ENCODE assay signal across 8 cellular contexts in genomic region chr7:1137517-1138167, GRCh38. TPM values are rescaled to one million over a fixed set of nuclear protein-coding genes. Genes with fewer than 3 reads are reported as not detected.
DNase-seq lines count a peak whose midpoint lies in the region; ATAC-seq and TF ChIP-seq lines count a peak whose summit lies in the region.

No MANE protein-coding gene starts in this region.

- H3K27ac ChIP-seq in heart right ventricle (peak overlapping the region in 9 of 10 donors; percentile 66 to 87 (median 75)), gastrocnemius medialis (peak overlapping the region; percentile 75 to 89 (median 84))

- H3K36me3 ChIP-seq in heart right ventricle: no peaks in the 10 kb centered on the region
- no peaks in the 10 kb centered on the region for H3K36me3 ChIP-seq in gastrocnemius medialis

- H3K4me3 Mint-ChIP-seq in WTC11: peak overlapping the region; percentile 93

- TF ChIP-seq CTCF in WTC11 (IDR thresholded peaks at IDR 0.05): no peak
- no peak for TF ChIP-seq CTCF in heart right ventricle (IDR thresholded peaks at IDR 0.05)
- TF ChIP-seq CTCF in gastrocnemius medialis (IDR thresholded peaks at IDR 0.05 in 4 of 5, conservative IDR thresholded peaks at IDR 0.05 in 1 of 5): no peak

- CTCF ChIA-PET in WTC11 (lab: Charles Lee): interaction anchor here (0.7 to 5.3 kb wide), 10 partner anchors 14 to 295 kb away, joined by 3 to 36 read pairs (median 6); partner anchors contain the start of genes COX19 and GPR146

- peaks cover 5% of the 10 kb centered on the region for H3K36me3 Mint-ChIP-seq in WTC11

- no peak for TF ChIP-seq POLR2A in gastrocnemius medialis (IDR thresholded peaks at IDR 0.05)

- H3K27me3 ChIP-seq in heart right ventricle (no peaks in the 10 kb centered on the region), gastrocnemius medialis (no peaks in the 10 kb centered on the region)

- H3K27ac Mint-ChIP-seq in WTC11: peak overlapping the region; percentile 93; the same call in 1 of the 2 replicates

- H3K9me3 ChIP-seq in heart right ventricle: no peaks in the 10 kb centered on the region
- H3K9me3 ChIP-seq in gastrocnemius medialis: no peaks in the 10 kb centered on the region

- in situ Hi-C loops in gastrocnemius medialis (cut with MboI; ENCODE audit: low sequenced_read_pairs in 4 of 4): no loop called here

- WGBS in heart right ventricle, 2 donors: 8 to 9% methylated on average over 45 to 51 of the region's 51 CpGs

- POLR2A ChIA-PET in WTC11 (lab: Charles Lee): interaction anchor here (1.0 to 1.3 kb wide), 3 partner anchors 14 to 72 kb away, joined by 3 to 7 read pairs (median 4); partner anchors contain the start of gene ZFAND2A

- peaks cover 4% of the 10 kb centered on the region for H3K9me3 Mint-ChIP-seq in WTC11

- peaks cover 2% of the 10 kb centered on the region; the same call in 1 of the 2 replicates for H3K27me3 Mint-ChIP-seq in WTC11 (ENCODE audit: low read depth)

- H3K4me3 ChIP-seq in heart right ventricle (peak overlapping the region; percentile 58 to 95 (median 74)), gastrocnemius medialis (peak overlapping the region; percentile 68 to 100 (median 90))

- ATAC-seq in Right ventricle myocardium inferior (peak; percentile 80), HG03060 (IDR thresholded peaks at IDR 0.05; ENCODE audit: low read depth, unreplicated experiment) (peak; percentile 9), WTC11 (peak; percentile 38), heart right ventricle (peak; percentile 53 to 89 (median 78)), gastrocnemius medialis (peak; percentile 87 to 88)

- intact Hi-C loops in Right ventricle myocardium inferior (cut with DNase I): no loop called here
- intact Hi-C loops in cardiac septum (cut with DNase I): loop anchor here (2.0 to 5.0 kb wide), 2 partner anchors 23 to 50 kb away; partner anchors contain the start of genes GPER1 and ZFAND2A
- intact Hi-C loops in heart right ventricle (cut with DNase I): loop anchor here in 5 of 10 donors (1.0 to 10.0 kb wide), 4 partner anchors 23 to 143 kb away; partner anchors contain the start of genes GPER1 (in 2 of the 5) and ZFAND2A (in 1 of the 5)
- intact Hi-C loops in gastrocnemius medialis (cut with DNase I; ENCODE audit: low total_unique reads): loop anchor here (1.0 kb wide), 1 partner anchor 23 kb away; the partner anchor contains the start of gene ZFAND2A

- H3K4me1 ChIP-seq in heart right ventricle: peaks cover 0 to 20% (median 16%) of the 10 kb centered on the region in 9 donors
- peaks cover 11 to 17% of the 10 kb centered on the region in 2 donors for H3K4me1 ChIP-seq in gastrocnemius medialis

- H3K4me1 Mint-ChIP-seq in WTC11: peaks cover 8% of the 10 kb centered on the region

- DNase-seq in Right ventricle myocardium inferior (ENCODE audit: missing footprints) (no peak), cardiac septum (ENCODE audit: low spot score) (no peak), WTC11 (ENCODE audit: low spot score) (no peak), heart right ventricle (no peak), gastrocnemius medialis (no peak), NCI-H774 (lab: John Stamatoyannopoulos, UW) (no peak), MV-4-11 (lab: John Stamatoyannopoulos, UW) (no peak)

TF ChIP-seq in WTC11, 78 proteins besides CTCF, POLR2A, EP300 and RAD21 (continues in another document):
- TF ChIP-seq ATF2 (CRISPR knock-in tag; IDR thresholded peaks at IDR 0.05; ENCODE audit: borderline replicate concordance, low read depth): no peak
- TF ChIP-seq CREB1 (CRISPR knock-in tag; IDR thresholded peaks at IDR 0.05): no peak
- no peak for TF ChIP-seq PRRX2 (CRISPR knock-in tag; IDR thresholded peaks at IDR 0.05)
- TF ChIP-seq ESRRA (CRISPR knock-in tag; IDR thresholded peaks at IDR 0.05; ENCODE audit: borderline replicate concordance): no peak
- no peak for TF ChIP-seq ATF1 (CRISPR knock-in tag; IDR thresholded peaks at IDR 0.05)
- TF ChIP-seq E2F4 (CRISPR knock-in tag; IDR thresholded peaks at IDR 0.05; ENCODE audit: borderline replicate concordance, low read depth): no peak
- no peak for TF ChIP-seq ARID4B (CRISPR knock-in tag; IDR thresholded peaks at IDR 0.05; ENCODE audit: borderline replicate concordance)
- TF ChIP-seq E2F5 (CRISPR knock-in tag; IDR thresholded peaks at IDR 0.05): no peak
- no peak for TF ChIP-seq USF1 (CRISPR knock-in tag; IDR thresholded peaks at IDR 0.05)

RNA-seq across cellular contexts. Expression of gene ZFAND2A, which starts 22.4 kb away (rescaled TPM):
- total RNA-seq in Right ventricle myocardium inferior: 5.9 TPM
- total RNA-seq in cardiac septum: 8.8 TPM
- 14.5 to 16.1 TPM (median 15.3 TPM) in 3 replicates for total RNA-seq in WTC11 (2021)
- 10 to 100 TPM in 4 of 10 donors, 1 to 10 TPM in 6; 4.4 to 11.2 (median 7.7) TPM for total RNA-seq in heart right ventricle
- 10 to 100 TPM; 26.9 to 32.6 TPM for polyA plus RNA-seq in heart right ventricle
- total RNA-seq in gastrocnemius medialis: 10 to 100 TPM; 12.0 to 17.9 (median 14.1) TPM

RNA-seq across cellular contexts. Expression of gene GPER1, which starts 49.7 kb away (rescaled TPM):
- total RNA-seq in Right ventricle myocardium inferior: 3.6 TPM
- total RNA-seq in cardiac septum: 2.9 TPM
- total RNA-seq in WTC11 (2021): 0.28 to 0.87 TPM (median 0.41 TPM) in 3 replicates
- 1 to 10 TPM; 1.1 to 4.7 (median 1.7) TPM for total RNA-seq in heart right ventricle
- 1 to 10 TPM; 3.0 to 4.5 TPM for polyA plus RNA-seq in heart right ventricle
- total RNA-seq in gastrocnemius medialis: 1 to 10 TPM in 3 of 4 donors, under 1 TPM in 1; 0.92 to 3.2 (median 2.1) TPM

Comparison
In these comparisons a context has a peak if more than half of its experiments do, and no peak if none do; other contexts are left out.
1. ATAC-seq: peak in every context shown above with its lines; median percentile 88 in gastrocnemius medialis; 80 in Right ventricle myocardium inferior; 78 in heart right ventricle; 38 in WTC11; 9 in HG03060.